In the genomic region with DNA sequence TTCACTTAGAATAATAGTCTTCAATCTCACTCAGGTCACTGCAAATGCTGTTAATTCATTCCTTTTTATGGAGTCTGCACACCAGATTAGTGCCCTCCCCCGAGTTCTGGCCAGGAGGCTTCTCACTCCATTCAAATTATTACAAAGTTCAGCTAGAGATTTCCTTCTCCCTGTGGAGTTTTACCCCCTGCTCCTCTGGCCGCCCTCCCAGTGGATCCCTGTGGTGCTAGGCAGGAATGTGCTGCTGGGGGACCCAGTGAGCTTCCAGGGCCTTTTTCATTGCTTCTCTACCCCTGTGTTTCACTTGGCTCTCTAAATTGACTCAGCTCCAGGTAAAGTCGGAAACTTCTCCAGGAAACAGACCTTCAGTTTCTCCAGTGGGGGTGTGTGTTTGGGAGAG, we compare ENCODE assay signal across 1 cellular context.
TF ChIP-seq lines count a peak whose summit lies in the region.

No MANE protein-coding gene starts in this region.

TF ChIP-seq in GM23338, 12 proteins besides CTCF, POLR2A, EP300 and RAD21:
- TF ChIP-seq ZNF462 (CRISPR knock-in tag; IDR thresholded peaks at IDR 0.05) = no peak
- no peak for TF ChIP-seq NANOG (IDR thresholded peaks at IDR 0.05; ENCODE audit: borderline replicate concordance)
- TF ChIP-seq JUNB (IDR thresholded peaks at IDR 0.05; ENCODE audit: unreplicated experiment) = no peak
- TF ChIP-seq, protein P1, sequence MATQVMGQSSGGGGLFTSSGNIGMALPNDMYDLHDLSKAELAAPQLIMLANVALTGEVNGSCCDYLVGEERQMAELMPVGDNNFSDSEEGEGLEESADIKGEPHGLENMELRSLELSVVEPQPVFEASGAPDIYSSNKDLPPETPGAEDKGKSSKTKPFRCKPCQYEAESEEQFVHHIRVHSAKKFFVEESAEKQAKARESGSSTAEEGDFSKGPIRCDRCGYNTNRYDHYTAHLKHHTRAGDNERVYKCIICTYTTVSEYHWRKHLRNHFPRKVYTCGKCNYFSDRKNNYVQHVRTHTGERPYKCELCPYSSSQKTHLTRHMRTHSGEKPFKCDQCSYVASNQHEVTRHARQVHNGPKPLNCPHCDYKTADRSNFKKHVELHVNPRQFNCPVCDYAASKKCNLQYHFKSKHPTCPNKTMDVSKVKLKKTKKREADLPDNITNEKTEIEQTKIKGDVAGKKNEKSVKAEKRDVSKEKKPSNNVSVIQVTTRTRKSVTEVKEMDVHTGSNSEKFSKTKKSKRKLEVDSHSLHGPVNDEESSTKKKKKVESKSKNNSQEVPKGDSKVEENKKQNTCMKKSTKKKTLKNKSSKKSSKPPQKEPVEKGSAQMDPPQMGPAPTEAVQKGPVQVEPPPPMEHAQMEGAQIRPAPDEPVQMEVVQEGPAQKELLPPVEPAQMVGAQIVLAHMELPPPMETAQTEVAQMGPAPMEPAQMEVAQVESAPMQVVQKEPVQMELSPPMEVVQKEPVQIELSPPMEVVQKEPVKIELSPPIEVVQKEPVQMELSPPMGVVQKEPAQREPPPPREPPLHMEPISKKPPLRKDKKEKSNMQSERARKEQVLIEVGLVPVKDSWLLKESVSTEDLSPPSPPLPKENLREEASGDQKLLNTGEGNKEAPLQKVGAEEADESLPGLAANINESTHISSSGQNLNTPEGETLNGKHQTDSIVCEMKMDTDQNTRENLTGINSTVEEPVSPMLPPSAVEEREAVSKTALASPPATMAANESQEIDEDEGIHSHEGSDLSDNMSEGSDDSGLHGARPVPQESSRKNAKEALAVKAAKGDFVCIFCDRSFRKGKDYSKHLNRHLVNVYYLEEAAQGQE (IDR thresholded peaks at IDR 0.05; ENCODE audit: unreplicated experiment) = no peak
- TF ChIP-seq EZH2 (IDR thresholded peaks at IDR 0.05; ENCODE audit: low read depth, unreplicated experiment) = no peak
